8 cellular contexts compared by ENCODE assay signal in genomic region chr13:32246468-32246867, GRCh38.
DNase-seq lines count a peak whose midpoint lies in the region; ATAC-seq and TF ChIP-seq lines count a peak whose summit lies in the region.

No MANE protein-coding gene starts in this region.

- peaks cover 3% of the 10 kb centered on the region for H3K4me1 ChIP-seq in cardiac muscle cell (ENCODE audit: low read depth)

- peaks cover 55% of the 10 kb centered on the region for H3K36me3 Mint-ChIP-seq in activated T-helper 17 cell treated with anti-CD3 and anti-CD28 coated beads, Interleukin-2, amount 50 U/mL, for 72 hours (ENCODE audit: low read depth)

- no peaks in the 10 kb centered on the region for H3K4me1 Mint-ChIP-seq in activated T-helper 17 cell treated with anti-CD3 and anti-CD28 coated beads, Interleukin-2, amount 50 U/mL, for 72 hours

- H3K36me3 ChIP-seq in cardiac muscle cell = no peaks in the 10 kb centered on the region

- peak; percentile 51 for DNase-seq in CMK (ENCODE audit: low read depth)
- DNase-seq in NCI-H82 treated with DMSO at 0.1 percent for 48 hours (lab: John Stamatoyannopoulos, UW; ENCODE audit: unreplicated experiment) = peak; percentile 82
- DNase-seq in cardiac muscle cell (ENCODE audit: low read depth in 1 of 2, low spot score in 1 of 2) = peak; percentile 72 to 86
- DNase-seq in retinal pigment epithelial cell (ENCODE audit: low read depth) = peak; percentile 7
- DNase-seq in NCI-H187 treated with DMSO at 0.1 percent for 48 hours (lab: John Stamatoyannopoulos, UW) = no peak

- peak; percentile 70 for ATAC-seq in GM18520 (IDR thresholded peaks at IDR 0.05; ENCODE audit: unreplicated experiment)
- ATAC-seq in HG02973 (IDR thresholded peaks at IDR 0.05; ENCODE audit: unreplicated experiment) = peak; percentile 87
- peak; percentile 90 for ATAC-seq in activated T-helper 17 cell treated with anti-CD3 and anti-CD28 coated beads, Interleukin-2, amount 50 U/mL, for 72 hours (replicated peaks)

- TF ChIP-seq CTCF in cardiac muscle cell (IDR thresholded peaks at IDR 0.05; ENCODE audit: low read depth, low read length) = peak; percentile 90
- peak; percentile 89 for TF ChIP-seq CTCF in retinal pigment epithelial cell (conservative IDR thresholded peaks at IDR 0.05; ENCODE audit: low read depth, low read length)

- no peaks in the 10 kb centered on the region for H3K9me3 Mint-ChIP-seq in activated T-helper 17 cell treated with anti-CD3 and anti-CD28 coated beads, Interleukin-2, amount 50 U/mL, for 72 hours

- no peak overlapping the region for H3K4me3 Mint-ChIP-seq in activated T-helper 17 cell treated with anti-CD3 and anti-CD28 coated beads, Interleukin-2, amount 50 U/mL, for 72 hours

- no peaks in the 10 kb centered on the region for H3K27me3 Mint-ChIP-seq in activated T-helper 17 cell treated with anti-CD3 and anti-CD28 coated beads, Interleukin-2, amount 50 U/mL, for 72 hours

- H3K27ac Mint-ChIP-seq in activated T-helper 17 cell treated with anti-CD3 and anti-CD28 coated beads, Interleukin-2, amount 50 U/mL, for 72 hours = peak overlapping the region; percentile 15

- no peak overlapping the region for H3K27ac ChIP-seq in cardiac muscle cell

- no peaks in the 10 kb centered on the region for H3K9me3 ChIP-seq in cardiac muscle cell (ENCODE audit: low read depth)

- H3K27me3 ChIP-seq in cardiac muscle cell = no peaks in the 10 kb centered on the region

- H3K4me3 ChIP-seq in cardiac muscle cell = no peak overlapping the region
- no peak overlapping the region for H3K4me3 ChIP-seq in retinal pigment epithelial cell (ENCODE audit: low read length)
